Comparison of ENCODE assay signal across 21 cellular contexts in the genomic region with DNA sequence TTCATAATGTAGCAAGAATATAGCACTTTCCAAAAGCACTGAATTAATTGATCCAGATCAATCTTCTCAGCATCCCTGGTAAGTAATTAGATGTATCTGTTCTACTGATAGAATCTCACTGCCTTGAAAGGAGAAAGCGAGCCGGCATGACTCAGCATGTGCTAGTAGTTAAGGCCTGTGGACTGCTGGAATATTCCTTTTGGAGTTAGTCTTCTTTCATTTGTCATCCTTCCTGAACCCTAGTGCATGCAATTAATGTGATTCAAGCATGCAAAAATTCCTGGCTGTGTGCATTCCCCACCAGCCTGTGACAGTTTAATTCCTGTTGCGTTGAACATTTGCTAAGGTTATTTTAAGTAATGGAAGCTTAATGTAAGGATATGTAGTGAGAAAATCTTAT.
DNase-seq lines count a peak whose midpoint lies in the region; ATAC-seq lines count a peak whose summit lies in the region.
"Had no signal": no experiment of that assay in that cellular context is flagged by ENCODE, and none has a peak within 500 bp of the region (broad histone marks: within the 10 kb centered on the region; RNA-seq: fewer than 3 reads in every experiment).

No MANE protein-coding gene starts in this region.

- peaks cover 6% of the 10 kb centered on the region for H3K36me3 Mint-ChIP-seq in natural killer cell treated with Interleukin-12 subunit alpha and Interleukin-12 subunit beta and Interleukin-15 and Interleukin-18, amount 100 ng/mL, for 72 hours
- H3K36me3 Mint-ChIP-seq: activated naive CD8-positive, alpha-beta T cell treated with anti-CD3 and anti-CD28 coated beads, Interleukin-2, amount 10 ng/mL, durations not matched to agents 7 days and 5 days had no signal

- H3K9ac ChIP-seq in adipocyte (ENCODE audit: low read length): no peak overlapping the region
- H3K9ac ChIP-seq: KMS-11 had no signal

- DNase-seq in NCI-H82 (lab: John Stamatoyannopoulos, UW) (peak; percentile 78), NCI-H82 treated with DMSO at 0.1 percent for 48 hours (lab: John Stamatoyannopoulos, UW; ENCODE audit: unreplicated experiment) (no peak), adipocyte (ENCODE audit: low read depth) (peak; percentile 19), islet precursor cell (peak; percentile 83)
- DNase-seq in natural killer cell treated with Interleukin-12 subunit alpha and Interleukin-12 subunit beta and Interleukin-15 and Interleukin-18, amount 100 ng/mL, for 72 hours (ENCODE audit: low spot score): no peak
- DNase-seq in stimulated activated CD8-positive, alpha-beta memory T cell treated with anti-CD3 and anti-CD28 coated beads, Interleukin-4, amount 100 ng/mL, for 48 hours: no peak
- DNase-seq in stimulated activated CD4-positive, alpha-beta T cell treated with anti-CD3 and anti-CD28 coated beads, Interleukin-2, amount 100 ng/mL, for 24 hours: no peak
- DNase-seq: activated CD4-positive, alpha-beta T cell treated with anti-CD3 and anti-CD28 coated beads, Interleukin-2, amount 50 U/mL, for 48 hours; activated naive CD8-positive, alpha-beta T cell treated with anti-CD3 and anti-CD28 coated beads, Interleukin-2, amount 10 ng/mL, durations not matched to agents 7 days and 5 days; activated T-cell treated with anti-CD3 and anti-CD28 coated beads, Interleukin-2, amount 50 U/mL, for 72 hours; Caco-2; midbrain; NCI-H1417 treated with DMSO at 0.1 percent for 48 hours; NCI-H510A; stimulated activated CD4-positive, alpha-beta T cell treated with anti-CD3 and anti-CD28 coated beads, Interleukin-4, amount 100 ng/mL, for 24 hours; thyroid gland had no signal

- no peak overlapping the region for H3K27ac Mint-ChIP-seq in natural killer cell treated with Interleukin-12 subunit alpha and Interleukin-12 subunit beta and Interleukin-15 and Interleukin-18, amount 100 ng/mL, for 72 hours
- H3K27ac Mint-ChIP-seq: activated naive CD8-positive, alpha-beta T cell treated with anti-CD3 and anti-CD28 coated beads, Interleukin-2, amount 10 ng/mL, durations not matched to agents 7 days and 5 days; activated T-cell treated with anti-CD3 and anti-CD28 coated beads, Interleukin-2, amount 50 U/mL, for 72 hours had no signal

- no peaks in the 10 kb centered on the region for H3K4me1 ChIP-seq in adipocyte (ENCODE audit: control insufficient read depth, insufficient read depth, low read length)
- H3K4me1 ChIP-seq: Caco-2, thyroid gland had no signal

- H3K4me3 ChIP-seq in adipocyte (ENCODE audit: low read length): no peak overlapping the region
- H3K4me3 ChIP-seq: SK-N-MC, thyroid gland had no signal

- H3K4me3 Mint-ChIP-seq in natural killer cell treated with Interleukin-12 subunit alpha and Interleukin-12 subunit beta and Interleukin-15 and Interleukin-18, amount 100 ng/mL, for 72 hours: no peak overlapping the region
- H3K4me3 Mint-ChIP-seq: activated naive CD8-positive, alpha-beta T cell treated with anti-CD3 and anti-CD28 coated beads, Interleukin-2, amount 10 ng/mL, durations not matched to agents 7 days and 5 days; activated T-cell treated with anti-CD3 and anti-CD28 coated beads, Interleukin-2, amount 50 U/mL, for 72 hours had no signal

- no peaks in the 10 kb centered on the region for H3K27me3 ChIP-seq in adipocyte (replicated peaks; ENCODE audit: control insufficient read depth, insufficient read depth, low read length)
- H3K27me3 ChIP-seq: neutrophil, thyroid gland had no signal

- no peaks in the 10 kb centered on the region for H3K36me3 ChIP-seq in adipocyte (ENCODE audit: control insufficient read depth, insufficient read depth, low read length, severe bottlenecking)
- H3K36me3 ChIP-seq: neutrophil, thyroid gland had no signal

- peaks cover 1% of the 10 kb centered on the region for H3K9me3 Mint-ChIP-seq in natural killer cell treated with Interleukin-12 subunit alpha and Interleukin-12 subunit beta and Interleukin-15 and Interleukin-18, amount 100 ng/mL, for 72 hours
- H3K9me3 Mint-ChIP-seq: activated naive CD8-positive, alpha-beta T cell treated with anti-CD3 and anti-CD28 coated beads, Interleukin-2, amount 10 ng/mL, durations not matched to agents 7 days and 5 days; activated T-cell treated with anti-CD3 and anti-CD28 coated beads, Interleukin-2, amount 50 U/mL, for 72 hours had no signal

- no peaks in the 10 kb centered on the region for H3K4me1 Mint-ChIP-seq in natural killer cell treated with Interleukin-12 subunit alpha and Interleukin-12 subunit beta and Interleukin-15 and Interleukin-18, amount 100 ng/mL, for 72 hours (ENCODE audit: low read depth in 2 of 2)
- H3K4me1 Mint-ChIP-seq: activated naive CD8-positive, alpha-beta T cell treated with anti-CD3 and anti-CD28 coated beads, Interleukin-2, amount 10 ng/mL, durations not matched to agents 7 days and 5 days had no signal

- peaks cover 4 to 12% of the 10 kb centered on the region in 2 donors for H3K27me3 Mint-ChIP-seq in natural killer cell treated with Interleukin-12 subunit alpha and Interleukin-12 subunit beta and Interleukin-15 and Interleukin-18, amount 100 ng/mL, for 72 hours
- H3K27me3 Mint-ChIP-seq: activated naive CD8-positive, alpha-beta T cell treated with anti-CD3 and anti-CD28 coated beads, Interleukin-2, amount 10 ng/mL, durations not matched to agents 7 days and 5 days had no signal

- ATAC-seq in natural killer cell treated with Interleukin-12 subunit alpha and Interleukin-12 subunit beta and Interleukin-15 and Interleukin-18, amount 100 ng/mL, for 72 hours: no peak
- ATAC-seq in GM21619 (IDR thresholded peaks at IDR 0.05; ENCODE audit: unreplicated experiment): no peak
- ATAC-seq: activated T-cell treated with anti-CD3 and anti-CD28 coated beads, Interleukin-2, amount 50 U/mL, for 72 hours; sciatic nerve had no signal

- no peaks in the 10 kb centered on the region for H3K9me3 ChIP-seq in adipocyte (ENCODE audit: control insufficient read depth, low read length)
- H3K9me3 ChIP-seq: Caco-2, neutrophil, thyroid gland had no signal

Comparison
In these comparisons a context has a peak if more than half of its experiments do, and no peak if none do; other contexts are left out.
1. DNase-seq: peak in NCI-H82 (single experiment), adipocyte (single experiment) and islet precursor cell (single experiment); none in NCI-H82 treated with DMSO at 0.1 percent for 48 hours (single experiment), natural killer cell treated with Interleukin-12 subunit alpha and Interleukin-12 subunit beta and Interleukin-15 and Interleukin-18, amount 100 ng/mL, for 72 hours (single experiment), stimulated activated CD8-positive, alpha-beta memory T cell treated with anti-CD3 and anti-CD28 coated beads, Interleukin-4, amount 100 ng/mL, for 48 hours (single experiment) and stimulated activated CD4-positive, alpha-beta T cell treated with anti-CD3 and anti-CD28 coated beads, Interleukin-2, amount 100 ng/mL, for 24 hours (0 of 2).